26 cellular contexts compared by ENCODE assay signal in genomic region chr12:111457577-111457976, GRCh38. TPM values are rescaled to one million over a fixed set of nuclear protein-coding genes. Genes with fewer than 3 reads are reported as not detected.
DNase-seq lines count a peak whose midpoint lies in the region; ATAC-seq and TF ChIP-seq lines count a peak whose summit lies in the region.
"Had no signal": no experiment of that assay in that cellular context is flagged by ENCODE, and none has a peak within 500 bp of the region (broad histone marks: within the 10 kb centered on the region; RNA-seq: fewer than 3 reads in every experiment).

No MANE protein-coding gene starts in this region.

- no peaks in the 10 kb centered on the region for H3K27me3 Mint-ChIP-seq in activated CD8-positive, alpha-beta T cell treated with anti-CD3 and anti-CD28 coated beads, Interleukin-2, amount 10 ng/mL, durations not matched to agents 7 days and 5 days (ENCODE audit: low read depth)
- H3K27me3 Mint-ChIP-seq in activated CD8-positive, alpha-beta T cell treated with anti-CD3 and anti-CD28 coated beads for 36 hours: no peaks in the 10 kb centered on the region
- H3K27me3 Mint-ChIP-seq in endodermal cell (ENCODE audit: insufficient read depth): no peaks in the 10 kb centered on the region
- H3K27me3 Mint-ChIP-seq: CD8-positive, alpha-beta memory T cell had no signal

- H3K4me2 ChIP-seq in GM23248 (ENCODE audit: unreplicated experiment): no peak overlapping the region
- H3K4me2 ChIP-seq: PC-9 had no signal

- H3K79me2 ChIP-seq in GM23248 (ENCODE audit: insufficient read depth): peaks cover 60% of the 10 kb centered on the region

- H4K20me1 ChIP-seq in GM23248 (ENCODE audit: insufficient read depth): no peaks in the 10 kb centered on the region

- no peak for TF ChIP-seq CTCF in activated CD8-positive, alpha-beta T cell treated with anti-CD3 and anti-CD28 coated beads for 36 hours (IDR thresholded peaks at IDR 0.05)
- TF ChIP-seq CTCF in endodermal cell (conservative IDR thresholded peaks at IDR 0.05): no peak

- no peaks in the 10 kb centered on the region for H3K9me2 ChIP-seq in GM23248 (ENCODE audit: insufficient read depth)

- H3K9me3 ChIP-seq in endodermal cell (ENCODE audit: control insufficient read depth, low read length) (no peaks in the 10 kb centered on the region), GM23248 (ENCODE audit: low read depth) (no peaks in the 10 kb centered on the region)

- H3K4me1 ChIP-seq in endodermal cell (ENCODE audit: control insufficient read depth, insufficient read depth, low read length): peaks cover 5% of the 10 kb centered on the region
- peaks cover 27% of the 10 kb centered on the region for H3K4me1 ChIP-seq in GM23248 (ENCODE audit: insufficient read depth)

- no peak overlapping the region for H3K4me3 ChIP-seq in H7 (ENCODE audit: insufficient read depth, low read depth, low read length)
- no peak overlapping the region for H3K4me3 ChIP-seq in endodermal cell (ENCODE audit: low read length)
- H3K4me3 ChIP-seq in GM23248: no peak overlapping the region
- H3K4me3 ChIP-seq: PC-9 had no signal

- no peak overlapping the region for H3K9ac ChIP-seq in endodermal cell (ENCODE audit: extremely low read depth, low read length, poor library complexity, severe bottlenecking)
- H3K9ac ChIP-seq in GM23248: no peak overlapping the region

- no peak for ATAC-seq in activated CD8-positive, alpha-beta T cell treated with anti-CD3 and anti-CD28 coated beads, Interleukin-2, amount 10 ng/mL, durations not matched to agents 7 days and 5 days
- ATAC-seq in activated CD8-positive, alpha-beta T cell treated with anti-CD3 and anti-CD28 coated beads for 36 hours: no peak
- no peak for ATAC-seq in GM21737 (IDR thresholded peaks at IDR 0.05; ENCODE audit: unreplicated experiment)
- ATAC-seq: HCT116 had no signal

- H3K4me1 Mint-ChIP-seq in activated CD8-positive, alpha-beta T cell treated with anti-CD3 and anti-CD28 coated beads, Interleukin-2, amount 10 ng/mL, durations not matched to agents 7 days and 5 days (ENCODE audit: low read depth): peaks cover 6% of the 10 kb centered on the region
- peaks cover 2% of the 10 kb centered on the region for H3K4me1 Mint-ChIP-seq in activated CD8-positive, alpha-beta T cell treated with anti-CD3 and anti-CD28 coated beads for 36 hours (ENCODE audit: low read depth)
- peaks cover 5% of the 10 kb centered on the region for H3K4me1 Mint-ChIP-seq in endodermal cell

- H3K4me3 Mint-ChIP-seq in activated CD8-positive, alpha-beta T cell treated with anti-CD3 and anti-CD28 coated beads, Interleukin-2, amount 10 ng/mL, durations not matched to agents 7 days and 5 days: no peak overlapping the region
- H3K4me3 Mint-ChIP-seq in activated CD8-positive, alpha-beta T cell treated with anti-CD3 and anti-CD28 coated beads for 36 hours: no peak overlapping the region
- H3K4me3 Mint-ChIP-seq in endodermal cell: no peak overlapping the region
- H3K4me3 Mint-ChIP-seq: CD8-positive, alpha-beta memory T cell had no signal

- no peaks in the 10 kb centered on the region for H3K9me3 Mint-ChIP-seq in activated CD8-positive, alpha-beta T cell treated with anti-CD3 and anti-CD28 coated beads, Interleukin-2, amount 10 ng/mL, durations not matched to agents 7 days and 5 days (ENCODE audit: insufficient read depth)
- H3K9me3 Mint-ChIP-seq in activated CD8-positive, alpha-beta T cell treated with anti-CD3 and anti-CD28 coated beads for 36 hours: no peaks in the 10 kb centered on the region
- no peaks in the 10 kb centered on the region for H3K9me3 Mint-ChIP-seq in endodermal cell
- H3K9me3 Mint-ChIP-seq: CD8-positive, alpha-beta memory T cell had no signal

- H3K27me3 ChIP-seq in H7 (ENCODE audit: control insufficient read depth, insufficient read depth, low read length) (no peaks in the 10 kb centered on the region), endodermal cell (ENCODE audit: control insufficient read depth, insufficient read depth, low read length, poor library complexity, severe bottlenecking) (no peaks in the 10 kb centered on the region), GM23248 (replicated peaks; ENCODE audit: insufficient read depth) (no peaks in the 10 kb centered on the region)

- H3F3A ChIP-seq in GM23248 (ENCODE audit: insufficient read depth): peaks cover 64% of the 10 kb centered on the region

- in situ Hi-C loops in GM23248 (cut with MboI): no loop called here

- peaks cover 27% of the 10 kb centered on the region for H3K36me3 Mint-ChIP-seq in activated CD8-positive, alpha-beta T cell treated with anti-CD3 and anti-CD28 coated beads, Interleukin-2, amount 10 ng/mL, durations not matched to agents 7 days and 5 days (ENCODE audit: low read depth)
- H3K36me3 Mint-ChIP-seq in activated CD8-positive, alpha-beta T cell treated with anti-CD3 and anti-CD28 coated beads for 36 hours (ENCODE audit: low read depth): peaks cover 2% of the 10 kb centered on the region
- H3K36me3 Mint-ChIP-seq in endodermal cell (ENCODE audit: low read depth): peaks cover 39% of the 10 kb centered on the region

- H3K36me3 ChIP-seq in H7 (replicated peaks; ENCODE audit: control insufficient read depth, insufficient read depth, low read length): peaks cover 23% of the 10 kb centered on the region
- H3K36me3 ChIP-seq in endodermal cell (ENCODE audit: control insufficient read depth, insufficient read depth, low read length): peaks cover 57% of the 10 kb centered on the region
- H3K36me3 ChIP-seq in GM23248 (ENCODE audit: low read depth): peaks cover 48% of the 10 kb centered on the region

- CTCF ChIA-PET in activated CD8-positive, alpha-beta T cell treated with anti-CD3 and anti-CD28 coated beads, Interleukin-2, amount 10 ng/mL, durations not matched to agents 7 days and 5 days (lab: Charles Lee): interaction anchor here (28.2 kb wide), 1 partner anchor 53 kb away, joined by 1088 read pairs; the partner anchor contains the start of gene SH2B3
- CTCF ChIA-PET in activated CD8-positive, alpha-beta T cell treated with anti-CD3 and anti-CD28 coated beads for 36 hours (lab: Charles Lee): interaction anchor here (1.5 to 40.2 kb wide), 2 partner anchors 26 to 53 kb away, joined by 3 to 1222 read pairs; partner anchors contain the start of gene SH2B3

- no peak overlapping the region for H2AFZ ChIP-seq in GM23248
- H2AFZ ChIP-seq: PC-9 had no signal

- 97 to 100% methylated on average over 1 to 2 of the region's 3 CpGs for WGBS in endodermal cell (ENCODE audit: insufficient coverage in 1 of 2, insufficient read length in 1 of 2), 2 experiments
- WGBS in GM23248 (ENCODE audit: low coverage in 1 of 2, low lambda C conversion rate in 2 of 2, missing lambda C conversion rate in 2 of 2), 2 experiments: 89 to 93% methylated on average over 3 of the region's 3 CpGs

- POLR2A ChIA-PET in activated CD8-positive, alpha-beta T cell treated with anti-CD3 and anti-CD28 coated beads, Interleukin-2, amount 10 ng/mL, durations not matched to agents 7 days and 5 days (lab: Charles Lee): interaction anchor here (1.8 kb wide), 1 partner anchor 13 kb away, joined by 5 read pairs; no protein-coding TSS in a partner anchor
- POLR2A ChIA-PET in activated CD8-positive, alpha-beta T cell treated with anti-CD3 and anti-CD28 coated beads for 36 hours (lab: Charles Lee): no interaction called here

- no peak overlapping the region for H3K27ac ChIP-seq in endodermal cell (ENCODE audit: low read depth, low read length)
- no peak overlapping the region for H3K27ac ChIP-seq in GM23248
- H3K27ac ChIP-seq: 22Rv1, PC-9 had no signal

- H3K27ac Mint-ChIP-seq in activated CD8-positive, alpha-beta T cell treated with anti-CD3 and anti-CD28 coated beads, Interleukin-2, amount 10 ng/mL, durations not matched to agents 7 days and 5 days: no peak overlapping the region
- no peak overlapping the region for H3K27ac Mint-ChIP-seq in activated CD8-positive, alpha-beta T cell treated with anti-CD3 and anti-CD28 coated beads for 36 hours
- H3K27ac Mint-ChIP-seq in endodermal cell: no peak overlapping the region

- intact Hi-C loops in activated CD8-positive, alpha-beta T cell treated with anti-CD3 and anti-CD28 coated beads for 36 hours (cut with micrococcal nuclease): no loop called here

- DNase-seq in activated CD8-positive, alpha-beta T cell treated with anti-CD3 and anti-CD28 coated beads, Interleukin-2, amount 10 ng/mL, durations not matched to agents 7 days and 5 days: peak; percentile 4
- DNase-seq in activated CD8-positive, alpha-beta T cell treated with anti-CD3 and anti-CD28 coated beads for 36 hours: no peak
- DNase-seq in H7: peak; percentile 12
- peak; percentile 22 for DNase-seq in endodermal cell
- DNase-seq in stimulated activated CD8-positive, alpha-beta memory T cell treated with anti-CD3 and anti-CD28 coated beads, Interleukin-4, amount 100 ng/mL, for 48 hours: peak; percentile 8
- no peak for DNase-seq in iPS-NIHi7 (ENCODE audit: extremely low spot score)
- DNase-seq in GM23248: no peak
- DNase-seq: AML-193; C1 segment of cervical spinal cord; Calu3; CD8-positive, alpha-beta memory T cell; DMS153; GOT3; KG1; NCI-H1092 treated with DMSO at 0.1 percent for 48 hours; NCI-H1436 treated with DMSO at 0.1 percent for 48 hours; NCI-H2029; NCI-H2227 treated with DMSO at 0.1 percent for 48 hours; NCI-H510A treated with DMSO at 0.1 percent for 48 hours; NCI-H748 treated with DMSO at 0.1 percent for 48 hours; PC-9; RPMI8226; SHP77 treated with DMSO at 0.1 percent for 48 hours had no signal

RNA-seq across cellular contexts. Expression of gene SH2B3, which starts 51.9 kb away (rescaled TPM):
- 10 to 100 TPM; 49.9 to 50.9 TPM for total RNA-seq in activated CD8-positive, alpha-beta T cell treated with anti-CD3 and anti-CD28 coated beads, Interleukin-2, amount 10 ng/mL, durations not matched to agents 7 days and 5 days
- 10 to 100 TPM; 48.7 to 52.7 TPM for total RNA-seq in activated CD8-positive, alpha-beta T cell treated with anti-CD3 and anti-CD28 coated beads for 36 hours
- total RNA-seq in H7 (2014; rRNA removed; shearing (Covaris generic)): 21.8 and 26.8 TPM in 2 replicates
- 1 to 10 TPM; 6.8 to 6.9 TPM for total RNA-seq in endodermal cell
- polyA plus RNA-seq in endodermal cell (2013, experiment 1 of 2): 6.2 TPM
- polyA plus RNA-seq in endodermal cell (2013, experiment 2 of 2): 5.0 TPM
- 39.1 and 42.8 TPM in 2 replicates for total RNA-seq in GM23248 (2014; rRNA removed; shearing (Covaris generic))
- 9.2 and 9.4 TPM in 2 replicates for polyA plus RNA-seq in GM23248 (2016; fragmentation: Nextera tagmentation; extraction: Ambion mirVana)

Comparison
In these comparisons a context has a peak if more than half of its experiments do, and no peak if none do; other contexts are left out.
1. DNase-seq: peak in activated CD8-positive, alpha-beta T cell treated with anti-CD3 and anti-CD28 coated beads, Interleukin-2, amount 10 ng/mL, durations not matched to agents 7 days and 5 days (single experiment), H7 (single experiment), endodermal cell (single experiment) and stimulated activated CD8-positive, alpha-beta memory T cell treated with anti-CD3 and anti-CD28 coated beads, Interleukin-4, amount 100 ng/mL, for 48 hours (single experiment); none in activated CD8-positive, alpha-beta T cell treated with anti-CD3 and anti-CD28 coated beads for 36 hours (single experiment), iPS-NIHi7 (single experiment) and GM23248 (single experiment).